8 cellular contexts compared by ENCODE assay signal in the genomic region with DNA sequence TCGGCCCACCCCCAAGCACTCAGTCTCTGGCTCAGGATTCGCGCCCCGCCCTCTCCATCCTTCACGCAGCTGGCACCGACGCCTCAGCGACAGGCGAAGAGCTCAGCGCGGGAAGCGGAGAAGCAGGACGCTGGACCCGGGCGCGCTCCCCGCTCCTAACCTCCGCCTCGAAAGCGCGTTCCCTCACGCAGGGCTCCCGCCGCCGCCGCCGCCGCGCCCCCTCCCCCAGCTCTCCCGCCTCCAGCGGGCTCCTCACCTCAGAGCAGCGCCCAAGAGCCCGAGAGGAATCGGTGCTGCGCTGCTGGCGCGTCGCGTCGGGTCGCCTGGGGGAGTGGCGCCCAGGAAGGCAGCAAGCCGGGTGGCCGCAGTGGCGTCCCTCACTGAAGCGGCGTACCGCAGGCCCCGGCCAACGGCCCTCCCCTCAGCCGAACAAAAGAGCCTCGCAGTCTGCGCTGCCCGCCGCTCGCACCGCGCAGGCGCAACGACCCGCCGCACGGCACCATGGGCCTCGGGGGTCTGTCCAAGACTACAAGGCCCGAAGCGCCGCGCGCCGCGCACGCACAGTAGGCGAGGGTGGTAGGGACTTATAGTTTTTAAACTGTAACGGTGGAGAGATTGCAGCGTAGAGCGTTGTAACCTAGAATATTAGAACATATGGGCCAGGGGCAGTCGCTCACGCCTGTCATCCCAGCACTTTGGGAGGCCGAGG. TPM values are rescaled to one million over a fixed set of nuclear protein-coding genes. Genes with fewer than 3 reads are reported as not detected.
A peak's percentile ranks its signal among the peaks of the same experiment; 100 is the strongest.
DNase-seq lines count a peak whose midpoint lies in the region; ATAC-seq and TF ChIP-seq lines count a peak whose summit lies in the region.

A gene (minus strand): TSS at position 467 of the 709 bp plus-strand sequence. CDS start 24,474 bp downstream, outside the sequence.

- H3K79me2 ChIP-seq in PC-9 (ENCODE audit: low read depth): peaks cover 47% of the 10 kb centered on the region

- no peak for TF ChIP-seq CTCF in PC-9 (conservative IDR thresholded peaks at IDR 0.05)

- intact Hi-C loops in PC-9 (cut with micrococcal nuclease; ENCODE audit: unreplicated experiment): loop anchor here (5.0 kb wide), 1 partner anchor 54 kb away; a partner anchor contains a TSS

- TF ChIP-seq POLR2A in erythroblast (IDR thresholded peaks at IDR 0.05; ENCODE audit: low read length): peak; percentile 56

- BruUV-seq in PC-9 (replicated peaks; lab: Mats Ljungman, UMichigan): no TSS peak

- H3K9ac ChIP-seq in mucosa of rectum (ENCODE audit: low read depth in 1 of 2, low read length in 2 of 2): peak within 1 kb of the TSS; percentile 67 to 70

- H3K4me3 ChIP-seq in PC-9 (peak within 1 kb of the TSS; percentile 89), mucosa of rectum (ENCODE audit: low read length in 2 of 2) (peak within 1 kb of the TSS; percentile 63 to 82)

- CTCF ChIA-PET in PC-9 (lab: Charles Lee): interaction anchor here (0.6 kb wide), 1 partner anchor 18 kb away, joined by 7 read pairs; no protein-coding TSS in a partner anchor

- POLR2A ChIA-PET in PC-9 (lab: Charles Lee; ENCODE audit: unreplicated experiment): interaction anchor here (0.6 to 0.7 kb wide), 3 partner anchors 51 to 803 kb away, joined by 3 to 6 read pairs (median 4); no protein-coding TSS in a partner anchor

- ATAC-seq in GM21717 (IDR thresholded peaks at IDR 0.05; ENCODE audit: unreplicated experiment): peak; percentile 79

- H3K9me2 ChIP-seq in PC-9 (ENCODE audit: insufficient read depth): no peaks in the 10 kb centered on the region

- H3K9me3 ChIP-seq in PC-9 (ENCODE audit: insufficient read depth, low read depth): 0 out of 2 replicates have a peak, but pooled peaks cover 4% of the 10 kb centered on the region
- no peaks in the 10 kb centered on the region for H3K9me3 ChIP-seq in mucosa of rectum (ENCODE audit: control insufficient read depth in 2 of 2, low read length in 2 of 2)

- in situ Hi-C loops in KBM-7 (cut with MboI; ENCODE audit: low pct_unique_long_range_greater_than_20kb, low sequenced_read_pairs): no loop called here

- H3K4me2 ChIP-seq in PC-9: peak within 1 kb of the TSS; percentile 79

- peaks cover 44% of the 10 kb centered on the region for H3F3A ChIP-seq in PC-9 (ENCODE audit: insufficient read depth, low read depth)

- peak within 1 kb of the TSS; percentile 95 for H2AFZ ChIP-seq in PC-9

- H3K27me3 ChIP-seq in PC-9 (ENCODE audit: insufficient read depth, low read depth) (no peaks in the 10 kb centered on the region), mucosa of rectum (ENCODE audit: control insufficient read depth in 2 of 2, insufficient read depth in 2 of 2, low read length in 2 of 2) (no peaks in the 10 kb centered on the region)

- H3K36me3 ChIP-seq in PC-9 (ENCODE audit: low read depth): no peaks in the 10 kb centered on the region
- no peaks in the 10 kb centered on the region for H3K36me3 ChIP-seq in mucosa of rectum (ENCODE audit: control insufficient read depth in 2 of 2, insufficient read depth in 2 of 2, low read length in 2 of 2)

- H3K4me1 ChIP-seq in PC-9 (replicated peaks; ENCODE audit: insufficient read depth) (peaks cover 25% of the 10 kb centered on the region), mucosa of rectum (ENCODE audit: control insufficient read depth in 2 of 2, insufficient read depth in 2 of 2, low read length in 2 of 2) (peaks cover 5 to 8% of the 10 kb centered on the region in 2 donors)

- peaks cover 35% of the 10 kb centered on the region for H4K20me1 ChIP-seq in PC-9 (ENCODE audit: insufficient read depth)

- H3K27ac ChIP-seq in PC-9: peak within 1 kb of the TSS; percentile 71
- H3K27ac ChIP-seq in mucosa of rectum (ENCODE audit: low read depth in 2 of 2, low read length in 2 of 2): peak within 1 kb of the TSS; percentile 73 to 80

- DNase-seq in DMS53 (lab: John Stamatoyannopoulos, UW): peak; percentile 100
- DNase-seq in KBM-7: peak; percentile 94
- DNase-seq in PC-9: peak; percentile 83 to 94
- peak; percentile 93 for DNase-seq in activated T-cell treated with anti-CD3 and anti-CD28 coated beads, Interleukin-2, amount 50 U/mL, for 1 hour
- DNase-seq in erythroblast (lab: John Stamatoyannopoulos, UW): peak; percentile 94 to 95
- DNase-seq in stimulated activated CD8-positive, alpha-beta memory T cell treated with anti-CD3 and anti-CD28 coated beads, Interleukin-4, amount 100 ng/mL, for 4 hours (ENCODE audit: low read depth in 2 of 2, low spot score in 1 of 2): peak; percentile 86 to 88

RNA-seq across cellular contexts. Expression of the gene that starts here (rescaled TPM):
- total RNA-seq in PC-9 (2021): 73.6 and 93.9 TPM in 2 replicates

Comparison
In these comparisons a context has a peak if more than half of its experiments do, and no peak if none do; other contexts are left out.
1. Peak in every context shown above with its lines: DNase-seq, ATAC-seq, H3K4me3 ChIP-seq and H3K27ac ChIP-seq.